16 cellular contexts compared by ENCODE assay signal in the genomic region with DNA sequence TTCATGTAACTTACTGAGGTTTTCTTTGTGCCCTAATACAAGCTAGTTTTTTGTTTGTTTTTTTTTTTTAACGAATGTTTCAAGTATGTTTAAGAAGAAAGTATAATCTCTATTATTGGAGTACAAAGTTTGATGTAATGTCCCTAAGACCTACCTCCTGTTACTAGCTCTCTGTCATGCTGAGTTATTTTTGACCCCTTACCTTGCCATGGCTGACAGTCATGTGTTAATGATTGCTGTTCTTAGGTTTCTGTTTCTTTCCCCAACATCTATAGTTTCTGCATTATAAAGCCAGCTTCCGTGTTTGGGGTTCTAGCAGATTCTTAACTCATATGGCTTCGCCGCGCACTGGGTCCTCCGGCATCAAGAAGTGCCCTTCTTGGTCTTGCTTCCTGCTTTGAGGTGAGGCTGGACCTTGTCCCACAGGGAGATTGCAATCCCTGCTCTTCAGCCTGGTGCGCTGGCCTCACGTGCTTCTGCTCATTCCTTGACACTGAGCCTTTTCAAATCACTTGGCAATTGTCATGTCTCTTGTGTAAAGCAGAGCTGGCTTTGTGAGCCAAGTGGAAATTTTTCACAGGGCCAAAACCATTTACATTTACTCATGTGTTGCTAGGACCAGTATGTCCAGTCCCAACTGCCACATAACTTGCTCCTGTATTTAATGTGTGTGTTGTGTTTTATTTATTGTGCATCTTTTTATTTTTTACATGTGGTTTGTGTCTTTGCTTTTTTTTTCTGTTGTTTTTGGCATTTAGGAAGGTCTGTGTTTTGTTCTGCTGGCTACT.
A peak's percentile ranks its signal among the peaks of the same experiment; 100 is the strongest.
DNase-seq lines count a peak whose midpoint lies in the region; ATAC-seq and TF ChIP-seq lines count a peak whose summit lies in the region.
"Had no signal": no experiment of that assay in that cellular context is flagged by ENCODE, and none has a peak within 500 bp of the region (broad histone marks: within the 10 kb centered on the region; RNA-seq: fewer than 3 reads in every experiment).

No MANE protein-coding gene starts in this region.

- ATAC-seq in gastroesophageal sphincter, result peak; percentile 67
- no peak for ATAC-seq in HG03571 (IDR thresholded peaks at IDR 0.05; ENCODE audit: unreplicated experiment)
- no peak for ATAC-seq in GM21717 (IDR thresholded peaks at IDR 0.05; ENCODE audit: unreplicated experiment)
- ATAC-seq: A549; naive thymus-derived CD8-positive, alpha-beta T cell; T-helper 17 cell had no signal

- H3K4me3 ChIP-seq in breast epithelium, result no peak overlapping the region
- no peak overlapping the region for H3K4me3 ChIP-seq in gastroesophageal sphincter
- H3K4me3 ChIP-seq in thyroid gland (replicated peaks in 1 of 3), result no peak overlapping the region
- H3K4me3 ChIP-seq: A549, MG63 had no signal

- BruUV-seq in MCF 10A (replicated peaks; lab: Mats Ljungman, UMichigan), result no TSS peak

- H3K27ac Mint-ChIP-seq in MCF 10A (ENCODE audit: low read depth, unreplicated experiment) (no peak overlapping the region), mesothelial cell of epicardium (peak overlapping the region; percentile 4)
- H3K27ac Mint-ChIP-seq: activated CD4-positive, alpha-beta memory T cell treated with anti-CD3 and anti-CD28 coated beads for 36 hours; T-helper 17 cell had no signal

- no peak for TF ChIP-seq EP300 in gastroesophageal sphincter (IDR thresholded peaks at IDR 0.05)

- H3K4me1 ChIP-seq in breast epithelium, result no peaks in the 10 kb centered on the region
- H3K4me1 ChIP-seq in gastroesophageal sphincter, result peaks cover 0 to 18% (median 3%) of the 10 kb centered on the region in 3 donors
- H3K4me1 ChIP-seq in thyroid gland, result no peaks in the 10 kb centered on the region
- H3K4me1 ChIP-seq: A549 had no signal

- no peaks in the 10 kb centered on the region for H3K36me3 ChIP-seq in breast epithelium
- H3K36me3 ChIP-seq in gastroesophageal sphincter, result no peaks in the 10 kb centered on the region
- no peaks in the 10 kb centered on the region for H3K36me3 ChIP-seq in thyroid gland
- H3K36me3 ChIP-seq: MG63 had no signal

- TF ChIP-seq POLR2A in breast epithelium (IDR thresholded peaks at IDR 0.05) (no peak), gastroesophageal sphincter (IDR thresholded peaks at IDR 0.05) (no peak), thyroid gland (IDR thresholded peaks at IDR 0.05) (no peak)

- H3K27me3 Mint-ChIP-seq in MCF 10A (ENCODE audit: insufficient read depth, unreplicated experiment) (peaks cover 44% of the 10 kb centered on the region), mesothelial cell of epicardium (ENCODE audit: low read depth) (peaks cover 2% of the 10 kb centered on the region)

- H3K27me3 ChIP-seq in breast epithelium (no peaks in the 10 kb centered on the region), gastroesophageal sphincter (no peaks in the 10 kb centered on the region), thyroid gland (no peaks in the 10 kb centered on the region)
- H3K27me3 ChIP-seq: MG63 had no signal

- TF ChIP-seq CTCF in breast epithelium (IDR thresholded peaks at IDR 0.05) (no peak), MCF 10A (IDR thresholded peaks at IDR 0.05; ENCODE audit: unreplicated experiment) (no peak), gastroesophageal sphincter (IDR thresholded peaks at IDR 0.05) (no peak), mesothelial cell of epicardium (IDR thresholded peaks at IDR 0.05; ENCODE audit: unreplicated experiment) (no peak), thyroid gland (IDR thresholded peaks at IDR 0.05) (no peak)

- CTCF ChIA-PET in MCF 10A (lab: Yijun Ruan, JAX), result interaction anchor here (0.6 to 1.2 kb wide), 3 partner anchors 19 to 122 kb away, joined by 3 to 5 read pairs (median 4); no protein-coding TSS in a partner anchor

- DNase-seq in breast epithelium (ENCODE audit: low spot score in 2 of 2), result peak; percentile 50 to 59
- no peak for DNase-seq in MCF 10A (ENCODE audit: unreplicated experiment)
- DNase-seq in mesothelial cell of epicardium (ENCODE audit: low spot score in 2 of 2, unreplicated experiment in 2 of 2), result no peak
- DNase-seq in NCI-H2196 treated with DMSO at 0.1 percent for 48 hours (lab: John Stamatoyannopoulos, UW; ENCODE audit: unreplicated experiment), result no peak
- no peak for DNase-seq in thyroid gland
- DNase-seq: activated CD4-positive, alpha-beta memory T cell treated with anti-CD3 and anti-CD28 coated beads for 36 hours; activated effector memory CD4-positive, alpha-beta T cell treated with anti-CD3 and anti-CD28 coated beads, Interleukin-2, amount 50 U/mL, for 16 hours; central memory CD4-positive, alpha-beta T cell; MG63; NCI-H2171; T-helper 17 cell had no signal

- H3K9me3 ChIP-seq in breast epithelium, result peaks cover 0 to 6% of the 10 kb centered on the region in 2 donors
- H3K9me3 ChIP-seq in gastroesophageal sphincter, result peaks cover 0 to under 1% (median 0%) of the 10 kb centered on the region in 3 donors
- H3K9me3 ChIP-seq in thyroid gland, result no peaks in the 10 kb centered on the region

- H3K27ac ChIP-seq in breast epithelium, result no peak overlapping the region
- no peak overlapping the region for H3K27ac ChIP-seq in gastroesophageal sphincter
- H3K27ac ChIP-seq in thyroid gland, result no peak overlapping the region
- H3K27ac ChIP-seq: A549 had no signal

- H3K36me3 Mint-ChIP-seq in MCF 10A (ENCODE audit: insufficient read depth, unreplicated experiment) (no peaks in the 10 kb centered on the region), mesothelial cell of epicardium (peaks cover 3% of the 10 kb centered on the region)

- POLR2A ChIA-PET in MCF 10A (lab: Yijun Ruan, JAX), result no interaction called here

- intact Hi-C loops in breast epithelium (cut with DNase I; ENCODE audit: low total_unique reads) (no loop called here), MCF 10A (cut with micrococcal nuclease) (no loop called here), thyroid gland (cut with DNase I) (no loop called here)

- H3K4me1 Mint-ChIP-seq in MCF 10A (ENCODE audit: insufficient read depth, unreplicated experiment) (no peaks in the 10 kb centered on the region), mesothelial cell of epicardium (peaks cover 13% of the 10 kb centered on the region)

- H3K4me3 Mint-ChIP-seq in MCF 10A (ENCODE audit: unreplicated experiment), result no peak overlapping the region
- H3K4me3 Mint-ChIP-seq in mesothelial cell of epicardium, result no peak overlapping the region
- H3K4me3 Mint-ChIP-seq: activated CD4-positive, alpha-beta memory T cell treated with anti-CD3 and anti-CD28 coated beads for 36 hours; naive thymus-derived CD8-positive, alpha-beta T cell; T-helper 17 cell had no signal

- WGBS in gastroesophageal sphincter (ENCODE audit: low coverage in 1 of 2), 2 donors, result 71 to 77% methylated on average over 8 of the region's 8 CpGs
- 75 to 76% methylated on average over 8 of the region's 8 CpGs for whole genome bisulfite sequencing in thyroid gland, 2 donors

- peaks cover 9% of the 10 kb centered on the region for H3K9me3 Mint-ChIP-seq in MCF 10A (ENCODE audit: unreplicated experiment)
- H3K9me3 Mint-ChIP-seq in mesothelial cell of epicardium, result peaks cover 6% of the 10 kb centered on the region

Comparison
In these comparisons a context has a peak if more than half of its experiments do, and no peak if none do; other contexts are left out.
1. DNase-seq: peak in breast epithelium (2 of 2); none in MCF 10A (single experiment), mesothelial cell of epicardium (0 of 2), NCI-H2196 treated with DMSO at 0.1 percent for 48 hours (single experiment) and thyroid gland (0 of 2).